ENCODE assay signal across 8 cellular contexts in genomic region chr17:28384281-28385036, GRCh38. TPM values are rescaled to one million over a fixed set of nuclear protein-coding genes. Genes with fewer than 3 reads are reported as not detected.
DNase-seq lines count a peak whose midpoint lies in the region; TF ChIP-seq lines count a peak whose summit lies in the region.

No MANE protein-coding gene starts in this region.

- no peaks in the 10 kb centered on the region for H4K20me1 ChIP-seq in osteoblast (ENCODE audit: insufficient read depth, low read length)

- H2AFZ ChIP-seq in osteoblast (ENCODE audit: low read length): no peak overlapping the region

- DNase-seq in GM19238 (ENCODE audit: insufficient read length, low spot score) (peak; percentile 69), Kasumi-1 (lab: John Stamatoyannopoulos, UW) (peak; percentile 50 to 51), epithelial cell of esophagus (ENCODE audit: low read depth) (no peak), osteoblast (ENCODE audit: insufficient read length, low spot score, missing footprints) (no peak), tibial nerve (ENCODE audit: low spot score in 2 of 2) (peak in 1 of 2 donors; percentile 14), GDM1 (lab: John Stamatoyannopoulos, UW) (no peak), HuH-7.5 (ENCODE audit: low spot score) (no peak)
- peak; percentile 49 to 52 for DNase-seq in activated CD4-positive, alpha-beta T cell treated with anti-CD3 and anti-CD28 coated beads, Interleukin-2, amount 50 U/mL, for 4 hours

- TF ChIP-seq POLR2A in tibial nerve (IDR thresholded peaks at IDR 0.05): no peak

- WGBS in tibial nerve, 2 donors: 39 to 43% methylated on average over 43 to 46 of the region's 56 CpGs

- H3K27ac ChIP-seq in osteoblast (ENCODE audit: low read depth, low read length) (no peak overlapping the region), tibial nerve (peak overlapping the region in 1 of 4 donors; percentile 56)

- peak overlapping the region; percentile 36 for H3K4me2 ChIP-seq in osteoblast (ENCODE audit: insufficient read depth, low read length)

- H3K36me3 ChIP-seq in osteoblast (ENCODE audit: insufficient read depth, low read length) (no peaks in the 10 kb centered on the region), tibial nerve (peaks cover 0 to 56% (median 7%) of the 10 kb centered on the region in 3 donors)

- H3K4me3 ChIP-seq in epithelial cell of esophagus (ENCODE audit: low read length) (peak overlapping the region; percentile 39), osteoblast (ENCODE audit: insufficient read depth, low read length) (peak overlapping the region; percentile 28), tibial nerve (peak overlapping the region; percentile 3 to 53 (median 38))

- TF ChIP-seq CTCF in epithelial cell of esophagus (IDR thresholded peaks at IDR 0.05; ENCODE audit: insufficient read depth, low read depth, low read length, missing control alignments) (no peak), osteoblast (IDR thresholded peaks at IDR 0.05; ENCODE audit: extremely low read depth, low read depth, low read length) (no peak), tibial nerve (IDR thresholded peaks at IDR 0.05) (no peak)

- H3K79me2 ChIP-seq in osteoblast (ENCODE audit: insufficient read depth, low read length): no peaks in the 10 kb centered on the region

- H3K27me3 ChIP-seq in osteoblast (ENCODE audit: insufficient read depth, low read length) (no peaks in the 10 kb centered on the region), tibial nerve (no peaks in the 10 kb centered on the region)

- TF ChIP-seq EP300 in tibial nerve (IDR thresholded peaks at IDR 0.05): no peak

- H3K9me3 ChIP-seq in osteoblast (ENCODE audit: low read depth, low read length) (no peaks in the 10 kb centered on the region), tibial nerve (no peaks in the 10 kb centered on the region)

- H3K4me1 ChIP-seq in osteoblast (ENCODE audit: insufficient read depth, low read length): no peaks in the 10 kb centered on the region
- H3K4me1 ChIP-seq in tibial nerve: peaks cover 0 to 8% (median 3%) of the 10 kb centered on the region in 4 donors

RNA-seq across cellular contexts. Expression of gene SARM1, which starts 13.0 kb away (rescaled TPM):
- total RNA-seq in osteoblast: 5.8 and 5.9 TPM in 2 replicates
- total RNA-seq in tibial nerve: 10 to 100 TPM in 2 of 4 donors, 1 to 10 TPM in 2; 5.4 to 18.6 (median 13.8) TPM

RNA-seq across cellular contexts. Expression of gene VTN, which starts 14.4 kb away (rescaled TPM):
- total RNA-seq in osteoblast (under 0.01 TPM in 1 of 2 replicates, not detected in the other), tibial nerve (10 to 100 TPM in 1 of 4 donors, 1 to 10 TPM in 2, under 1 TPM in 1; 0.90 to 22.7 (median 1.8) TPM)

RNA-seq across cellular contexts. Expression of gene SEBOX, which starts 19.5 kb away (rescaled TPM):
- total RNA-seq in osteoblast: not detected in 2 replicates
- not detected for total RNA-seq in tibial nerve

RNA-seq across cellular contexts. Expression of gene SLC46A1, which starts 21.6 kb away (rescaled TPM):
- total RNA-seq in osteoblast: 6.8 and 8.0 TPM in 2 replicates
- total RNA-seq in tibial nerve: 10 to 100 TPM in 1 of 4 donors, 1 to 10 TPM in 3; 5.0 to 10.8 (median 6.4) TPM

RNA-seq across cellular contexts. Expression of gene POLDIP2, which starts 27.1 kb away (rescaled TPM):
- total RNA-seq in osteoblast: 82.9 and 84.6 TPM in 2 replicates
- total RNA-seq in tibial nerve: 10 to 100 TPM; 56.5 to 87.9 (median 66.6) TPM

Comparison
In these comparisons a context has a peak if more than half of its experiments do, and no peak if none do; other contexts are left out.
1. DNase-seq: peak in GM19238 (single experiment), Kasumi-1 (2 of 2) and activated CD4-positive, alpha-beta T cell treated with anti-CD3 and anti-CD28 coated beads, Interleukin-2, amount 50 U/mL, for 4 hours (2 of 2); none in epithelial cell of esophagus (single experiment), osteoblast (single experiment), GDM1 (single experiment) and HuH-7.5 (single experiment).
2. Peak in every context shown above with its lines, with median percentiles within 50 percentile points of each other: H3K4me3 ChIP-seq.